ENCODE assay signal across 8 cellular contexts in genomic region chr19:34962945-34963530, GRCh38.
DNase-seq lines count a peak whose midpoint lies in the region; ATAC-seq lines count a peak whose summit lies in the region.

No MANE protein-coding gene starts in this region.

- no peak overlapping the region for H3K27ac ChIP-seq in iPS-18a (ENCODE audit: low read length)

- no peak overlapping the region for H3K9ac ChIP-seq in iPS-18a (ENCODE audit: low read length)

- DNase-seq in activated naive CD4-positive, alpha-beta T cell treated with Interleukin-2 at 50 U/mL for 16 hours: peak; percentile 11
- no peak for DNase-seq in activated naive CD4-positive, alpha-beta T cell treated with anti-CD3 and anti-CD28 coated beads, Interleukin-2, amount 50 U/mL, for 16 hours
- peak; percentile 26 for DNase-seq in stimulated activated naive CD8-positive, alpha-beta T cell treated with anti-CD3 and anti-CD28 coated beads, Interleukin-15, Interleukin-2, amounts not matched to agents 100 U/mL and 50 U/mL, for 24 hours
- DNase-seq in NCI-H2107 treated with DMSO at 0.1 percent for 48 hours (lab: John Stamatoyannopoulos, UW; ENCODE audit: unreplicated experiment) (no peak), SKM-1 (lab: John Stamatoyannopoulos, UW; ENCODE audit: unreplicated experiment) (no peak), cerebellar nuclear complex (lab: John Stamatoyannopoulos, UW) (no peak)

- H3K4me3 Mint-ChIP-seq in activated naive CD4-positive, alpha-beta T cell treated with anti-CD3 and anti-CD28 coated beads, Interleukin-2, amount 50 U/mL, for 24 hours: peak overlapping the region; percentile 90

- H3K4me1 ChIP-seq in iPS-18a (ENCODE audit: control insufficient read depth, low read depth, low read length): peaks cover 5% of the 10 kb centered on the region

- no peak for ATAC-seq in stimulated activated naive CD8-positive, alpha-beta T cell treated with anti-CD3 and anti-CD28 coated beads, Interleukin-15, Interleukin-2, amounts not matched to agents 100 U/mL and 50 U/mL, for 24 hours

- H3K4me3 ChIP-seq in iPS-18a (ENCODE audit: low read length): peak overlapping the region; percentile 73

- peaks cover 17% of the 10 kb centered on the region for H3K9me3 ChIP-seq in iPS-18a (ENCODE audit: control insufficient read depth, low read depth, low read length)

- peak overlapping the region; percentile 82 for H3K27ac Mint-ChIP-seq in activated naive CD4-positive, alpha-beta T cell treated with anti-CD3 and anti-CD28 coated beads, Interleukin-2, amount 50 U/mL, for 24 hours

- H3K36me3 ChIP-seq in iPS-18a (ENCODE audit: control insufficient read depth, low read depth, low read length): peaks cover 14% of the 10 kb centered on the region

- peaks cover 46% of the 10 kb centered on the region for H3K36me3 Mint-ChIP-seq in activated naive CD4-positive, alpha-beta T cell treated with anti-CD3 and anti-CD28 coated beads, Interleukin-2, amount 50 U/mL, for 24 hours

- no peaks in the 10 kb centered on the region for H3K27me3 Mint-ChIP-seq in activated naive CD4-positive, alpha-beta T cell treated with anti-CD3 and anti-CD28 coated beads, Interleukin-2, amount 50 U/mL, for 24 hours

- peaks cover 5% of the 10 kb centered on the region for H3K9me3 Mint-ChIP-seq in activated naive CD4-positive, alpha-beta T cell treated with anti-CD3 and anti-CD28 coated beads, Interleukin-2, amount 50 U/mL, for 24 hours

- peaks cover 31% of the 10 kb centered on the region for H3K4me1 Mint-ChIP-seq in activated naive CD4-positive, alpha-beta T cell treated with anti-CD3 and anti-CD28 coated beads, Interleukin-2, amount 50 U/mL, for 24 hours

- H3K27me3 ChIP-seq in iPS-18a (ENCODE audit: control insufficient read depth, insufficient read depth, low read length): peaks cover 14% of the 10 kb centered on the region

Comparison
In these comparisons a context has a peak if more than half of its experiments do, and no peak if none do; other contexts are left out.
1. DNase-seq: peak in activated naive CD4-positive, alpha-beta T cell treated with Interleukin-2 at 50 U/mL for 16 hours (single experiment) and stimulated activated naive CD8-positive, alpha-beta T cell treated with anti-CD3 and anti-CD28 coated beads, Interleukin-15, Interleukin-2, amounts not matched to agents 100 U/mL and 50 U/mL, for 24 hours (single experiment); none in activated naive CD4-positive, alpha-beta T cell treated with anti-CD3 and anti-CD28 coated beads, Interleukin-2, amount 50 U/mL, for 16 hours (single experiment), NCI-H2107 treated with DMSO at 0.1 percent for 48 hours (single experiment), SKM-1 (single experiment) and cerebellar nuclear complex (0 of 2).